ENCODE assay signal across 19 cellular contexts in the genomic region with DNA sequence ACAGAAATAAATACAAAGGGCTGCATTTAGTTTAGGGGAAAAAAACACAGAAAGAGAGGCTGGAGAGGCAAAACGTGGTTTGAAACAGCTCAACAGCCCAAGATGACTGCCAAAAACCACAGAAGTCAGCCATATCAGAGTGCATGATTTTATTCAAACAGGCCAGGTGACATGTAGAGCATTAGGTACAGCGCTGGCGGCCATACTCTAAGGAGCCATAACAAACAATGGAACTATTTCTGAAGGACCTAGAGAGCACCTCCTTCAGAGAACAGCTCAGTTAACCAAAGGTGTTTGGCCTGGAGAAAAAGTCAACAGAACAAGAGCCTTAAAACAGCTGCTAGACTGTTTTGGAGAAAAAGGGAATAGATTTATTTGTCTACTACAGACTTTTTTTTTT. TPM values are rescaled to one million over a fixed set of nuclear protein-coding genes. Genes with fewer than 3 reads are reported as not detected.
A peak's percentile ranks its signal among the peaks of the same experiment; 100 is the strongest.
DNase-seq lines count a peak whose midpoint lies in the region; ATAC-seq and TF ChIP-seq lines count a peak whose summit lies in the region.
"Had no signal": no experiment of that assay in that cellular context is flagged by ENCODE, and none has a peak within 500 bp of the region (broad histone marks: within the 10 kb centered on the region; RNA-seq: fewer than 3 reads in every experiment).

No MANE protein-coding gene starts in this region.

- peaks cover 7% of the 10 kb centered on the region for H4K20me1 ChIP-seq in neural progenitor cell (ENCODE audit: low read depth)

- no peaks in the 10 kb centered on the region for H3K27me3 Mint-ChIP-seq in activated CD4-positive, alpha-beta T cell treated with anti-CD3 and anti-CD28 coated beads for 36 hours
- H3K27me3 Mint-ChIP-seq in HFFc6 (ENCODE audit: insufficient read depth) (no peaks in the 10 kb centered on the region; the same call in 1 of the 2 replicates), neural progenitor cell (ENCODE audit: insufficient read depth, low read depth) (no peaks in the 10 kb centered on the region)
- H3K27me3 Mint-ChIP-seq in activated naive CD8-positive, alpha-beta T cell treated with anti-CD3 and anti-CD28 coated beads for 36 hours: peaks cover 4% of the 10 kb centered on the region
- H3K27me3 Mint-ChIP-seq: memory B cell had no signal

- H3K27me3 ChIP-seq in neural progenitor cell (no peaks in the 10 kb centered on the region), right lobe of liver (no peaks in the 10 kb centered on the region)

- no peak overlapping the region for H2AFZ ChIP-seq in neural progenitor cell (replicated peaks)

- H3K4me3 Mint-ChIP-seq in activated CD4-positive, alpha-beta T cell treated with anti-CD3 and anti-CD28 coated beads for 36 hours: no peak overlapping the region
- H3K4me3 Mint-ChIP-seq in HFFc6 (no peak overlapping the region), neural progenitor cell (peak overlapping the region; percentile 2)
- H3K4me3 Mint-ChIP-seq in activated naive CD8-positive, alpha-beta T cell treated with anti-CD3 and anti-CD28 coated beads for 36 hours: peak overlapping the region; percentile 8
- H3K4me3 Mint-ChIP-seq: memory B cell had no signal

- H3K27ac Mint-ChIP-seq in activated CD4-positive, alpha-beta T cell treated with anti-CD3 and anti-CD28 coated beads for 36 hours: peak overlapping the region; percentile 55
- H3K27ac Mint-ChIP-seq in HFFc6 (peak overlapping the region; percentile 36; the same call in 1 of the 2 replicates), neural progenitor cell (no peak overlapping the region)
- no peak overlapping the region for H3K27ac Mint-ChIP-seq in activated naive CD8-positive, alpha-beta T cell treated with anti-CD3 and anti-CD28 coated beads for 36 hours
- H3K27ac Mint-ChIP-seq: memory B cell had no signal

- POLR2A ChIA-PET in activated CD4-positive, alpha-beta T cell treated with anti-CD3 and anti-CD28 coated beads for 36 hours (lab: Charles Lee): no interaction called here

- TF ChIP-seq CTCF in HFFc6 (IDR thresholded peaks at IDR 0.05) (no peak), neural progenitor cell (IDR thresholded peaks at IDR 0.05) (no peak), right lobe of liver (IDR thresholded peaks at IDR 0.05) (no peak)

- no peaks in the 10 kb centered on the region for H3K9me3 Mint-ChIP-seq in activated CD4-positive, alpha-beta T cell treated with anti-CD3 and anti-CD28 coated beads for 36 hours (ENCODE audit: low read depth)
- H3K9me3 Mint-ChIP-seq in HFFc6 (peaks cover 4% of the 10 kb centered on the region; the same call in 1 of the 2 replicates), neural progenitor cell (no peaks in the 10 kb centered on the region)
- no peaks in the 10 kb centered on the region for H3K9me3 Mint-ChIP-seq in activated naive CD8-positive, alpha-beta T cell treated with anti-CD3 and anti-CD28 coated beads for 36 hours
- H3K9me3 Mint-ChIP-seq: memory B cell had no signal

- H3K4me1 Mint-ChIP-seq in activated CD4-positive, alpha-beta T cell treated with anti-CD3 and anti-CD28 coated beads for 36 hours: peaks cover 34% of the 10 kb centered on the region
- peaks cover 40% of the 10 kb centered on the region for H3K4me1 Mint-ChIP-seq in HFFc6 (ENCODE audit: low read depth)
- peaks cover 21% of the 10 kb centered on the region for H3K4me1 Mint-ChIP-seq in activated naive CD8-positive, alpha-beta T cell treated with anti-CD3 and anti-CD28 coated beads for 36 hours
- H3K4me1 Mint-ChIP-seq in neural progenitor cell: peaks cover 12% of the 10 kb centered on the region

- no peak for DNase-seq in activated CD4-positive, alpha-beta T cell treated with anti-CD3 and anti-CD28 coated beads for 36 hours
- DNase-seq in activated CD4-positive, alpha-beta T cell treated with anti-CD3 and anti-CD28 coated beads for 1 hour: no peak
- no peak for DNase-seq in HFFc6
- no peak for DNase-seq in activated naive CD8-positive, alpha-beta T cell treated with anti-CD3 and anti-CD28 coated beads for 36 hours
- no peak for DNase-seq in neural progenitor cell (ENCODE audit: low spot score)
- DNase-seq in right lobe of liver: no peak
- no peak for DNase-seq in midbrain (lab: John Stamatoyannopoulos, UW)
- DNase-seq: C1 segment of cervical spinal cord, DMS153, hypothalamus, NCI-H146, NCI-H526 treated with DMSO at 0.1 percent for 48 hours, OCI-M1, Right ventricle myocardium superior, substantia nigra, T-helper 1 cell had no signal

- no peak overlapping the region for H3K4me2 ChIP-seq in neural progenitor cell

- H3F3A ChIP-seq in neural progenitor cell (ENCODE audit: low read depth): peaks cover 12% of the 10 kb centered on the region

- intact Hi-C loops in activated CD4-positive, alpha-beta T cell treated with anti-CD3 and anti-CD28 coated beads for 36 hours (cut with DNase I, micrococcal nuclease): no loop called here
- intact Hi-C loops in right lobe of liver (cut with DNase I): no loop called here

- H3K27ac ChIP-seq in neural progenitor cell (no peak overlapping the region), right lobe of liver (no peak overlapping the region)

- 90% methylated on average over 3 of the region's 3 CpGs for whole genome bisulfite sequencing in right lobe of liver (ENCODE audit: insufficient coverage, low coverage, low lambda C conversion rate, missing lambda C conversion rate)

- H3K36me3 ChIP-seq in neural progenitor cell: peaks cover 10% of the 10 kb centered on the region
- peaks cover 0 to 18% (median 2%) of the 10 kb centered on the region in 4 donors for H3K36me3 ChIP-seq in right lobe of liver

- H3K9me3 ChIP-seq in neural progenitor cell (ENCODE audit: low read depth) (no peaks in the 10 kb centered on the region), right lobe of liver (no peaks in the 10 kb centered on the region)

- H3K36me3 Mint-ChIP-seq in activated CD4-positive, alpha-beta T cell treated with anti-CD3 and anti-CD28 coated beads for 36 hours (ENCODE audit: low read depth): peaks cover 15% of the 10 kb centered on the region
- H3K36me3 Mint-ChIP-seq in HFFc6 (ENCODE audit: low read depth) (peaks cover 9% of the 10 kb centered on the region; the same call in 1 of the 2 replicates), neural progenitor cell (peaks cover 3% of the 10 kb centered on the region)
- H3K36me3 Mint-ChIP-seq in activated naive CD8-positive, alpha-beta T cell treated with anti-CD3 and anti-CD28 coated beads for 36 hours: peaks cover 21% of the 10 kb centered on the region
- H3K36me3 Mint-ChIP-seq: memory B cell had no signal

- CTCF ChIA-PET in activated CD4-positive, alpha-beta T cell treated with anti-CD3 and anti-CD28 coated beads for 36 hours (lab: Charles Lee): interaction anchor here (0.6 to 1.4 kb wide), 4 partner anchors 12 to 891 kb away, joined by 3 to 6 read pairs (median 3); no protein-coding TSS in a partner anchor

- no peak overlapping the region for H3K4me3 ChIP-seq in neural progenitor cell
- no peak overlapping the region for H3K4me3 ChIP-seq in right lobe of liver

- no peak overlapping the region for H3K9ac ChIP-seq in neural progenitor cell

- H3K79me2 ChIP-seq in neural progenitor cell (ENCODE audit: low read depth): peaks cover 23% of the 10 kb centered on the region

- H3K4me1 ChIP-seq in neural progenitor cell (peaks cover 5% of the 10 kb centered on the region), right lobe of liver (peaks cover 0 to 11% (median 3%) of the 10 kb centered on the region in 4 donors)

- ATAC-seq in activated CD4-positive, alpha-beta T cell treated with anti-CD3 and anti-CD28 coated beads for 36 hours: no peak
- ATAC-seq in right lobe of liver (no peak), HG03378 (IDR thresholded peaks at IDR 0.05; ENCODE audit: unreplicated experiment) (no peak)
- ATAC-seq: HepG2 had no signal

- TF ChIP-seq POLR2A in right lobe of liver (IDR thresholded peaks at IDR 0.05): no peak

RNA-seq across cellular contexts. Expression of a gene that starts 2.6 kb away (rescaled TPM):
- total RNA-seq in activated CD4-positive, alpha-beta T cell treated with anti-CD3 and anti-CD28 coated beads for 36 hours: 10 to 100 TPM; 32.5 to 36.6 TPM
- total RNA-seq in HFFc6 (2021; fragmentation: NEBNext Ultra II Directional; extraction: Animal tissue kit (Norgen Biotek cat#: 25700)): 10 to 100 TPM; 14.3 to 20.5 (median 17.3) TPM
- total RNA-seq in activated naive CD8-positive, alpha-beta T cell treated with anti-CD3 and anti-CD28 coated beads for 36 hours: 10 to 100 TPM; 34.5 to 35.2 TPM
- 20.5 and 29.3 TPM in 2 replicates for total RNA-seq in neural progenitor cell (ENCODE audit: low replicate concordance)
- 10 to 100 TPM; 12.2 to 21.6 (median 14.0) TPM for total RNA-seq in right lobe of liver

RNA-seq across cellular contexts. Expression of a gene that starts 43.8 kb away (rescaled TPM):
- total RNA-seq in activated CD4-positive, alpha-beta T cell treated with anti-CD3 and anti-CD28 coated beads for 36 hours: 1 to 10 TPM; 1.5 to 2.2 TPM
- total RNA-seq in HFFc6 (2021; fragmentation: NEBNext Ultra II Directional; extraction: Animal tissue kit (Norgen Biotek cat#: 25700)): under 1 TPM in 5 of 6 experiments, not detected in 1; 0.09 to 0.33 (median 0.24) TPM
- under 1 TPM; 0.64 to 0.89 TPM for total RNA-seq in activated naive CD8-positive, alpha-beta T cell treated with anti-CD3 and anti-CD28 coated beads for 36 hours
- 7.9 and 11.2 TPM in 2 replicates for total RNA-seq in neural progenitor cell (ENCODE audit: low replicate concordance)
- 1 to 10 TPM in 5 of 6 experiments, under 1 TPM in 1; 0.75 to 2.0 (median 1.3) TPM for total RNA-seq in right lobe of liver

Comparison
In these comparisons a context has a peak if more than half of its experiments do, and no peak if none do; other contexts are left out.
1. H3K27ac Mint-ChIP-seq: peak in activated CD4-positive, alpha-beta T cell treated with anti-CD3 and anti-CD28 coated beads for 36 hours (single experiment) and HFFc6 (single experiment); none in activated naive CD8-positive, alpha-beta T cell treated with anti-CD3 and anti-CD28 coated beads for 36 hours (single experiment) and neural progenitor cell (single experiment).
2. H3K4me3 Mint-ChIP-seq: peak in activated naive CD8-positive, alpha-beta T cell treated with anti-CD3 and anti-CD28 coated beads for 36 hours (single experiment) and neural progenitor cell (single experiment); none in activated CD4-positive, alpha-beta T cell treated with anti-CD3 and anti-CD28 coated beads for 36 hours (single experiment) and HFFc6 (single experiment).